Comparison of ENCODE assay signal across 22 cellular contexts in the genomic region with DNA sequence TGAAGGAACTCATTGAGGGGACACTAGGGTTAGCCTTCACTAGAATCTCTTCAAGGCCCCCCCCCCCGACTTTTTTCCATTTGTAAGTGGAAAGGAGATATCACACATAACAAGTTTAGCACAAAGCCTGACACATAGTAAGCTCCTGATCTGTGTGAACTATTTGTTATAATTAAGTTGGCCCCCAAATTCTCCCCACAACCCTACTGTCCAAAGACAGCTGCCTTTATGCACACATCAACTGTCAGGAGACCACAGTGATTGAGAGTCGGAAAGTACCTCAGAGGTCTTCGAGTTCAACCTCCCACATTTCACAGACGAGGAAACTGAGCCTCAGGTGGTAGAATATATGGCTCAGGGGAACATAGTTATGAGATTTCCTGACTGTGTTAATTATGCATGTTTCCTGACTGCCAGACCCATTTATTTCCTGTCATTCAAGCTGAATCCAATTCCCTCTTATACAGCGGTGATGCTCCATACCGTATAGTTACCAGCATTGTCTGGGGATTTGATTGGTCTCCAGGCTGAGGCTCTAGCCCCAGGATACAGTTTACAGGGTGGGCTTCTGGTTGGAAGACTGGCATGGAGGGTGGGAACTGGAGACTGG.
DNase-seq lines count a peak whose midpoint lies in the region; ATAC-seq and TF ChIP-seq lines count a peak whose summit lies in the region.
"Had no signal": no experiment of that assay in that cellular context is flagged by ENCODE, and none has a peak within 500 bp of the region (broad histone marks: within the 10 kb centered on the region; RNA-seq: fewer than 3 reads in every experiment).

No MANE protein-coding gene starts in this region.

- no peaks in the 10 kb centered on the region for H3K4me1 ChIP-seq in osteoblast (ENCODE audit: insufficient read depth, low read length)

- intact Hi-C loops in activated CD8-positive, alpha-beta T cell treated with anti-CD3 and anti-CD28 coated beads for 36 hours (cut with micrococcal nuclease), result no loop called here

- POLR2A ChIA-PET in activated CD8-positive, alpha-beta T cell treated with anti-CD3 and anti-CD28 coated beads for 36 hours (lab: Charles Lee), result no interaction called here
- POLR2A ChIA-PET in activated CD8-positive, alpha-beta T cell treated with anti-CD3 and anti-CD28 coated beads, Interleukin-2, amount 10 ng/mL, durations not matched to agents 7 days and 5 days (lab: Charles Lee), result no interaction called here

- no peaks in the 10 kb centered on the region for H3K36me3 Mint-ChIP-seq in activated CD8-positive, alpha-beta T cell treated with anti-CD3 and anti-CD28 coated beads for 36 hours (ENCODE audit: low read depth)
- no peaks in the 10 kb centered on the region for H3K36me3 Mint-ChIP-seq in activated CD8-positive, alpha-beta T cell treated with anti-CD3 and anti-CD28 coated beads, Interleukin-2, amount 10 ng/mL, durations not matched to agents 7 days and 5 days (ENCODE audit: low read depth)
- H3K36me3 Mint-ChIP-seq: CD14-positive monocyte; CD4-positive, alpha-beta memory T cell had no signal

- peak; percentile 49 for ATAC-seq in activated CD8-positive, alpha-beta T cell treated with anti-CD3 and anti-CD28 coated beads for 36 hours
- ATAC-seq in activated CD8-positive, alpha-beta T cell treated with anti-CD3 and anti-CD28 coated beads, Interleukin-2, amount 10 ng/mL, durations not matched to agents 7 days and 5 days, result no peak
- peak; percentile 59 for ATAC-seq in GM19463 (IDR thresholded peaks at IDR 0.05; ENCODE audit: unreplicated experiment)
- ATAC-seq: A549, HCT116, K562 had no signal

- no peaks in the 10 kb centered on the region for H3K27me3 ChIP-seq in osteoblast (ENCODE audit: insufficient read depth, low read length)
- H3K27me3 ChIP-seq: BLaER1 had no signal

- H3K4me3 Mint-ChIP-seq in activated CD8-positive, alpha-beta T cell treated with anti-CD3 and anti-CD28 coated beads for 36 hours, result no peak overlapping the region
- H3K4me3 Mint-ChIP-seq in activated CD8-positive, alpha-beta T cell treated with anti-CD3 and anti-CD28 coated beads, Interleukin-2, amount 10 ng/mL, durations not matched to agents 7 days and 5 days, result no peak overlapping the region
- H3K4me3 Mint-ChIP-seq: CD14-positive monocyte; CD4-positive, alpha-beta memory T cell; HFFc6 had no signal

- H3K36me3 ChIP-seq in osteoblast (ENCODE audit: insufficient read depth, low read length), result no peaks in the 10 kb centered on the region
- H3K36me3 ChIP-seq: BLaER1 had no signal

- no peaks in the 10 kb centered on the region for H4K20me1 ChIP-seq in osteoblast (ENCODE audit: insufficient read depth, low read length)
- H4K20me1 ChIP-seq: BLaER1 had no signal

- no peak for TF ChIP-seq CTCF in activated CD8-positive, alpha-beta T cell treated with anti-CD3 and anti-CD28 coated beads for 36 hours (IDR thresholded peaks at IDR 0.05)
- no peak for TF ChIP-seq CTCF in GM12865 (IDR thresholded peaks at IDR 0.05; ENCODE audit: insufficient read depth, low read depth, low read length, missing control alignments)
- TF ChIP-seq CTCF in osteoblast (IDR thresholded peaks at IDR 0.05; ENCODE audit: extremely low read depth, low read depth, low read length), result no peak
- no peak for TF ChIP-seq CTCF in GM20000 (IDR thresholded peaks at IDR 0.05; ENCODE audit: extremely low read depth, missing control alignments)

- H3K9me3 ChIP-seq in osteoblast (ENCODE audit: low read depth, low read length), result no peaks in the 10 kb centered on the region
- H3K9me3 ChIP-seq: A549 had no signal

- no peaks in the 10 kb centered on the region for H3K27me3 Mint-ChIP-seq in activated CD8-positive, alpha-beta T cell treated with anti-CD3 and anti-CD28 coated beads for 36 hours
- H3K27me3 Mint-ChIP-seq in activated CD8-positive, alpha-beta T cell treated with anti-CD3 and anti-CD28 coated beads, Interleukin-2, amount 10 ng/mL, durations not matched to agents 7 days and 5 days (ENCODE audit: low read depth), result no peaks in the 10 kb centered on the region
- H3K27me3 Mint-ChIP-seq: CD4-positive, alpha-beta memory T cell had no signal

- no peak overlapping the region for H2AFZ ChIP-seq in osteoblast (ENCODE audit: low read length)

- H3K79me2 ChIP-seq in osteoblast (ENCODE audit: insufficient read depth, low read length), result no peaks in the 10 kb centered on the region

- DNase-seq in activated CD8-positive, alpha-beta T cell treated with anti-CD3 and anti-CD28 coated beads for 36 hours, result no peak
- DNase-seq in activated CD8-positive, alpha-beta T cell treated with anti-CD3 and anti-CD28 coated beads, Interleukin-2, amount 10 ng/mL, durations not matched to agents 7 days and 5 days, result no peak
- peak; percentile 55 for DNase-seq in GM12865 (ENCODE audit: low read depth)
- DNase-seq in osteoblast (ENCODE audit: insufficient read length, low spot score, missing footprints), result peak; percentile 0
- no peak for DNase-seq in hippocampal formation (lab: John Stamatoyannopoulos, UW)
- no peak for DNase-seq in GM20000 (ENCODE audit: low spot score)
- no peak for DNase-seq in GDM1 (lab: John Stamatoyannopoulos, UW)
- DNase-seq: CD4-positive, alpha-beta memory T cell; DMS153; DMS79; GF-D8; GOT3; H7; HFFc6; IMR-90 had no signal

- H3K4me2 ChIP-seq in osteoblast (ENCODE audit: insufficient read depth, low read length), result no peak overlapping the region
- H3K4me2 ChIP-seq: A549, BLaER1 had no signal

- CTCF ChIA-PET in activated CD8-positive, alpha-beta T cell treated with anti-CD3 and anti-CD28 coated beads for 36 hours (lab: Charles Lee), result interaction anchor here (1.1 kb wide), 2 partner anchors 282 to 302 kb away, joined by 4 to 5 read pairs; no protein-coding TSS in a partner anchor
- CTCF ChIA-PET in activated CD8-positive, alpha-beta T cell treated with anti-CD3 and anti-CD28 coated beads, Interleukin-2, amount 10 ng/mL, durations not matched to agents 7 days and 5 days (lab: Charles Lee), result no interaction called here

- H3K4me1 Mint-ChIP-seq in activated CD8-positive, alpha-beta T cell treated with anti-CD3 and anti-CD28 coated beads for 36 hours (ENCODE audit: low read depth), result peaks cover 10% of the 10 kb centered on the region
- H3K4me1 Mint-ChIP-seq in activated CD8-positive, alpha-beta T cell treated with anti-CD3 and anti-CD28 coated beads, Interleukin-2, amount 10 ng/mL, durations not matched to agents 7 days and 5 days (ENCODE audit: low read depth), result no peaks in the 10 kb centered on the region
- H3K4me1 Mint-ChIP-seq: CD14-positive monocyte; CD4-positive, alpha-beta memory T cell had no signal

- no peak overlapping the region for H3K27ac Mint-ChIP-seq in activated CD8-positive, alpha-beta T cell treated with anti-CD3 and anti-CD28 coated beads for 36 hours
- H3K27ac Mint-ChIP-seq in activated CD8-positive, alpha-beta T cell treated with anti-CD3 and anti-CD28 coated beads, Interleukin-2, amount 10 ng/mL, durations not matched to agents 7 days and 5 days, result no peak overlapping the region
- H3K27ac Mint-ChIP-seq: CD14-positive monocyte, HFFc6 had no signal

- H3K9me3 Mint-ChIP-seq in activated CD8-positive, alpha-beta T cell treated with anti-CD3 and anti-CD28 coated beads for 36 hours, result no peaks in the 10 kb centered on the region
- no peaks in the 10 kb centered on the region for H3K9me3 Mint-ChIP-seq in activated CD8-positive, alpha-beta T cell treated with anti-CD3 and anti-CD28 coated beads, Interleukin-2, amount 10 ng/mL, durations not matched to agents 7 days and 5 days (ENCODE audit: insufficient read depth)
- H3K9me3 Mint-ChIP-seq: HFFc6 had no signal

- H3K4me3 ChIP-seq in GM12865 (ENCODE audit: low read depth, low read length), result no peak overlapping the region
- H3K4me3 ChIP-seq in osteoblast (ENCODE audit: insufficient read depth, low read length), result no peak overlapping the region
- H3K4me3 ChIP-seq: A549, BLaER1, K562 had no signal

- H3K27ac ChIP-seq in osteoblast (ENCODE audit: low read depth, low read length), result no peak overlapping the region
- H3K27ac ChIP-seq: 22Rv1, A549, BLaER1 had no signal

Comparison
In these comparisons a context has a peak if more than half of its experiments do, and no peak if none do; other contexts are left out.
1. DNase-seq: peak in GM12865 (single experiment) and osteoblast (single experiment); none in activated CD8-positive, alpha-beta T cell treated with anti-CD3 and anti-CD28 coated beads for 36 hours (single experiment), activated CD8-positive, alpha-beta T cell treated with anti-CD3 and anti-CD28 coated beads, Interleukin-2, amount 10 ng/mL, durations not matched to agents 7 days and 5 days (single experiment), hippocampal formation (0 of 2), GM20000 (single experiment) and GDM1 (single experiment).